8 cellular contexts compared by ENCODE assay signal in the genomic region with DNA sequence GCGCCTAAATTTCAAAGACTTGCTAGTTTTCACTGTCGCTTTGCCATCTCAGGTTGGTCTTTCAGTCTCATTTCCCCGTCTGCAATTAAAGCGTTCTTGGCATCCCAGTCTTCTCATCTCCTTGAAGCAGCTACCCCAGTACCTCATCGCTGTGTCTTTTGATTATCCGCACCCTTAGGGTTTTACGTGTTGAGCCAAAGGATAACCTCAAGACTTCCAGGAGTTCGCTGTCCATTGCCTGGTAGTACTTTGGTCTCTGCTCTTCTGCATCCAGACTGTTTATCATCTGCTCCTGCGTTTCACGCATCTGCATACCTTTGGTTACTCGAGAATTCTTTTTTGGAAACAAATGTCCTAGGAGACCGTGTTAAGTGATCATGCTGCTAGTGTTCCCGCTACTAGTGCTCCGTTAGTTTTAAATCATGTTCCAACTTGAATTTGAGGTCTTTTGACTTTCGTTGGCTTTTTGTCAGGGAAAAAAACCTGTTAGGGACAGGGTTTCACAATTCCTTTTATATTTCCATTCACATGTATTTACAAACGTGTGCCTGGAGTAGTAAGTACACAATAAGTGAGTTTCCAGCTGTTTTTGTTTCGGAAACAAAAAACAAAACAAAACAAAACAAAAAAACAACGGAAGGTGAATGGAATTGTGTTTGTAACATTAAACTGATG. TPM values are rescaled to one million over a fixed set of nuclear protein-coding genes. Genes with fewer than 3 reads are reported as not detected.
DNase-seq lines count a peak whose midpoint lies in the region; ATAC-seq and TF ChIP-seq lines count a peak whose summit lies in the region.

No MANE protein-coding gene starts in this region.

- H3K4me3 ChIP-seq in iPS DF 6.9 (ENCODE audit: low read length) (peak overlapping the region; percentile 78; the same call in 1 of the 2 replicates), sigmoid colon (peak overlapping the region; percentile 72 to 86 (median 80))

- no peak for TF ChIP-seq POLR2A in sigmoid colon (IDR thresholded peaks at IDR 0.05)

- no peak for ATAC-seq in activated naive CD8-positive, alpha-beta T cell treated with anti-CD3 and anti-CD28 coated beads, Interleukin-2, amount 50 U/mL, for 24 hours

- H3K4me1 Mint-ChIP-seq in activated naive CD8-positive, alpha-beta T cell treated with anti-CD3 and anti-CD28 coated beads, Interleukin-2, amount 50 U/mL, for 24 hours = peaks cover 40% of the 10 kb centered on the region

- H3K27ac ChIP-seq in iPS DF 6.9 (ENCODE audit: low read length) = no peak overlapping the region
- peak overlapping the region; percentile 92 to 97 (median 94) for H3K27ac ChIP-seq in sigmoid colon

- peak overlapping the region; percentile 91 for H3K4me3 Mint-ChIP-seq in activated naive CD8-positive, alpha-beta T cell treated with anti-CD3 and anti-CD28 coated beads, Interleukin-2, amount 50 U/mL, for 24 hours

- DNase-seq in GM03348 (ENCODE audit: low spot score) (peak; percentile 45), HuH-7 (ENCODE audit: low spot score) (peak; percentile 10), iPS DF 6.9 (ENCODE audit: low read depth, low spot score) (no peak), sigmoid colon (peak; percentile 52), DMS153 (lab: John Stamatoyannopoulos, UW) (no peak), NCI-H345 (lab: John Stamatoyannopoulos, UW) (no peak), G401 (ENCODE audit: low spot score) (no peak)
- DNase-seq in activated naive CD8-positive, alpha-beta T cell treated with anti-CD3 and anti-CD28 coated beads, Interleukin-2, amount 50 U/mL, for 24 hours = no peak

- no peak for TF ChIP-seq CTCF in sigmoid colon (IDR thresholded peaks at IDR 0.05)

- H3K4me1 ChIP-seq in iPS DF 6.9 (ENCODE audit: control insufficient read depth, insufficient read depth, low read length) = no peaks in the 10 kb centered on the region
- peaks cover 0 to 56% (median 43%) of the 10 kb centered on the region in 4 donors for H3K4me1 ChIP-seq in sigmoid colon

- H3K27ac Mint-ChIP-seq in activated naive CD8-positive, alpha-beta T cell treated with anti-CD3 and anti-CD28 coated beads, Interleukin-2, amount 50 U/mL, for 24 hours = peak overlapping the region; percentile 87

- intact Hi-C loops in sigmoid colon (cut with DNase I) = loop anchor here (2.0 kb wide), 1 partner anchor 37 kb away; a partner anchor contains a TSS

- H3K9me3 ChIP-seq in iPS DF 6.9 (ENCODE audit: control insufficient read depth, insufficient read depth, low read length) (no peaks in the 10 kb centered on the region), sigmoid colon (no peaks in the 10 kb centered on the region)

- H3K27me3 ChIP-seq in iPS DF 6.9 (ENCODE audit: control insufficient read depth, insufficient read depth, low read length) (no peaks in the 10 kb centered on the region), sigmoid colon (no peaks in the 10 kb centered on the region)

- H3K36me3 ChIP-seq in iPS DF 6.9 (ENCODE audit: control insufficient read depth, insufficient read depth, low read length) (no peaks in the 10 kb centered on the region; the same call in 1 of the 2 replicates), sigmoid colon (peaks cover 0 to 18% (median 0%) of the 10 kb centered on the region in 4 donors)

- H3K36me3 Mint-ChIP-seq in activated naive CD8-positive, alpha-beta T cell treated with anti-CD3 and anti-CD28 coated beads, Interleukin-2, amount 50 U/mL, for 24 hours (ENCODE audit: low read depth) = peaks cover 5% of the 10 kb centered on the region

- no CpG with 5 or more reads among the region's 18 CpGs for WGBS in iPS DF 6.9 (ENCODE audit: insufficient coverage, insufficient read length)
- WGBS in sigmoid colon, 2 donors = 3 to 13% methylated on average over 18 of the region's 18 CpGs

- in situ Hi-C loops in G401 (cut with HindIII; ENCODE audit: low sequenced_read_pairs) = no loop called here

- H3K9me3 Mint-ChIP-seq in activated naive CD8-positive, alpha-beta T cell treated with anti-CD3 and anti-CD28 coated beads, Interleukin-2, amount 50 U/mL, for 24 hours = no peaks in the 10 kb centered on the region

- no peak for TF ChIP-seq EP300 in sigmoid colon (IDR thresholded peaks at IDR 0.05)

- H3K27me3 Mint-ChIP-seq in activated naive CD8-positive, alpha-beta T cell treated with anti-CD3 and anti-CD28 coated beads, Interleukin-2, amount 50 U/mL, for 24 hours = no peaks in the 10 kb centered on the region

RNA-seq across cellular contexts. Expression of a gene that starts 0.9 kb away (rescaled TPM):
- 100 to 1,000 TPM in 2 of 4 donors, 10 to 100 TPM in 2; 90.6 to 110 (median 98.9) TPM for total RNA-seq in sigmoid colon
- polyA plus RNA-seq in sigmoid colon = 10 to 100 TPM; 12.5 to 17.3 (median 15.0) TPM
- total RNA-seq in G401 (2014; rRNA removed; shearing (Covaris generic)) = 24.8 and 32.1 TPM in 2 replicates

RNA-seq across cellular contexts. Expression of a gene that starts 10.4 kb away (rescaled TPM):
- 10 to 100 TPM in 3 of 4 donors, 1 to 10 TPM in 1; 9.2 to 13.3 (median 11.4) TPM for total RNA-seq in sigmoid colon
- 1 to 10 TPM; 1.4 to 3.6 (median 3.2) TPM for polyA plus RNA-seq in sigmoid colon
- 2.1 TPM in 2 replicates for total RNA-seq in G401 (2014; rRNA removed; shearing (Covaris generic))

RNA-seq across cellular contexts. Expression of a gene that starts 28.6 kb away (rescaled TPM):
- total RNA-seq in sigmoid colon = 10 to 100 TPM in 2 of 4 donors, 1 to 10 TPM in 2; 7.1 to 14.5 (median 10.3) TPM
- 1 to 10 TPM; 3.0 to 4.4 (median 4.4) TPM for polyA plus RNA-seq in sigmoid colon
- 8.8 and 10.1 TPM in 2 replicates for total RNA-seq in G401 (2014; rRNA removed; shearing (Covaris generic))

RNA-seq across cellular contexts. Expression of a gene that starts 36.5 kb away (rescaled TPM):
- 10 to 100 TPM; 43.8 to 49.5 (median 46.8) TPM for total RNA-seq in sigmoid colon
- polyA plus RNA-seq in sigmoid colon = 10 to 100 TPM; 11.4 to 13.1 (median 12.0) TPM
- 29.2 and 48.5 TPM in 2 replicates for total RNA-seq in G401 (2014; rRNA removed; shearing (Covaris generic))

Comparison
In these comparisons a context has a peak if more than half of its experiments do, and no peak if none do; other contexts are left out.
1. DNase-seq: peak in GM03348 (single experiment), HuH-7 (single experiment) and sigmoid colon (single experiment); none in activated naive CD8-positive, alpha-beta T cell treated with anti-CD3 and anti-CD28 coated beads, Interleukin-2, amount 50 U/mL, for 24 hours (single experiment), iPS DF 6.9 (single experiment), DMS153 (single experiment), NCI-H345 (single experiment) and G401 (single experiment).